In the genomic region with DNA sequence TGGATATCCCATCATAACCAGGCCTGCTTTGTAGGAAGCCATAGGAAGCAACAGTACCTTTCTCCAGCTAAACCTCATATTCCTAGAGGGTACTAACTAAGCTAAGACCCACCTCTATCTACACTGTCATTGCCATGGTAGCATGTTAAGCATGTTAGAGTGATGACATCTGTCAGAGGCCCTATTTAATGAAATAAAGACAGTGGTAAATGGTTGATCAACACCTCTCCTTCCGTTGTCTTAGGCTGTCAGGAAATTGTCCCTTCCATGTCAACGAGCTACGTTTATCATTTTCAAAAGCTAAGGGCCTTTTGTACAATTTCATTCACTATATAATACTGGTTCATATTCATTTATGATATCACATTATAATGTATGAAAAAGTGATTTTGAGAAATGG, we compare ENCODE assay signal across 19 cellular contexts.
A peak's percentile ranks its signal among the peaks of the same experiment; 100 is the strongest.
DNase-seq lines count a peak whose midpoint lies in the region; ATAC-seq and TF ChIP-seq lines count a peak whose summit lies in the region.
"Had no signal": no experiment of that assay in that cellular context is flagged by ENCODE, and none has a peak within 500 bp of the region (broad histone marks: within the 10 kb centered on the region; RNA-seq: fewer than 3 reads in every experiment).

No MANE protein-coding gene starts in this region.

- no peaks in the 10 kb centered on the region for H3K27me3 ChIP-seq in DND-41 (ENCODE audit: insufficient read depth, low read length, poor library complexity)
- H3K27me3 ChIP-seq: BLaER1 treated with 17β-estradiol and CSF1 and Interleukin-3, amounts not matched to agents 10 nM and 100 nM had no signal

- DNase-seq in NCI-H82 (lab: John Stamatoyannopoulos, UW): peak; percentile 52
- DNase-seq in NCI-H82 treated with DMSO at 0.1 percent for 48 hours (lab: John Stamatoyannopoulos, UW; ENCODE audit: unreplicated experiment): no peak
- DNase-seq in DND-41: no peak
- no peak for DNase-seq in glutamatergic neuron
- no peak for DNase-seq in COR-L47 (lab: John Stamatoyannopoulos, UW)
- DNase-seq: AML-193; CD4-positive, alpha-beta T cell; CD8-positive, alpha-beta T cell; DMS 273 treated with DMSO at 0.1 percent for 48 hours; DMS153; DMS53; DMS79; GF-D8 had no signal

- no peak overlapping the region for H3K4me2 ChIP-seq in DND-41 (ENCODE audit: insufficient read depth, low read length)
- H3K4me2 ChIP-seq: A549; BLaER1 treated with 17β-estradiol and CSF1 and Interleukin-3, amounts not matched to agents 10 nM and 100 nM had no signal

- H3K4me3 ChIP-seq in DND-41 (ENCODE audit: low read depth in 1 of 2, low read length in 2 of 2): no peak overlapping the region
- H3K4me3 ChIP-seq: A549; BLaER1 treated with 17β-estradiol and CSF1 and Interleukin-3, amounts not matched to agents 10 nM and 100 nM had no signal

- H3K36me3 Mint-ChIP-seq in glutamatergic neuron (ENCODE audit: unreplicated experiment): no peaks in the 10 kb centered on the region
- H3K36me3 Mint-ChIP-seq: CD8-positive, alpha-beta T cell had no signal

- H3K79me2 ChIP-seq in DND-41 (ENCODE audit: insufficient read depth, low read length): no peaks in the 10 kb centered on the region

- H3K4me1 Mint-ChIP-seq in glutamatergic neuron (ENCODE audit: low read depth, unreplicated experiment): peaks cover 11% of the 10 kb centered on the region
- H3K4me1 Mint-ChIP-seq: B cell had no signal

- H4K20me1 ChIP-seq in DND-41 (ENCODE audit: insufficient read depth, low read length): no peaks in the 10 kb centered on the region
- H4K20me1 ChIP-seq: BLaER1 treated with 17β-estradiol and CSF1 and Interleukin-3, amounts not matched to agents 10 nM and 100 nM had no signal

- H3K4me1 ChIP-seq in DND-41 (ENCODE audit: insufficient read depth, low read length): no peaks in the 10 kb centered on the region
- H3K4me1 ChIP-seq: A549; BLaER1 treated with 17β-estradiol and CSF1 and Interleukin-3, amounts not matched to agents 10 nM and 100 nM had no signal

- no peaks in the 10 kb centered on the region for H3K27me3 Mint-ChIP-seq in glutamatergic neuron (ENCODE audit: unreplicated experiment)
- H3K27me3 Mint-ChIP-seq: B cell had no signal

- no peaks in the 10 kb centered on the region for H3K9me3 Mint-ChIP-seq in glutamatergic neuron (ENCODE audit: unreplicated experiment)
- H3K9me3 Mint-ChIP-seq: CD4-positive, alpha-beta T cell; CD8-positive, alpha-beta T cell had no signal

- peak overlapping the region; percentile 19 for H3K27ac Mint-ChIP-seq in glutamatergic neuron (ENCODE audit: unreplicated experiment)
- H3K27ac Mint-ChIP-seq: B cell; CD4-positive, alpha-beta T cell; CD8-positive, alpha-beta T cell had no signal

- ATAC-seq in DND-41 (ENCODE audit: insufficient read depth, low read depth): no peak
- no peak for ATAC-seq in HG02798 (IDR thresholded peaks at IDR 0.05; ENCODE audit: poor library complexity, unreplicated experiment)
- ATAC-seq: A549; CD8-positive, alpha-beta T cell had no signal

- no peak overlapping the region for H3K9ac ChIP-seq in DND-41 (ENCODE audit: low read depth, low read length)
- H3K9ac ChIP-seq: BLaER1 treated with 17β-estradiol and CSF1 and Interleukin-3, amounts not matched to agents 10 nM and 100 nM had no signal

- H3K4me3 Mint-ChIP-seq in glutamatergic neuron (ENCODE audit: unreplicated experiment): no peak overlapping the region
- H3K4me3 Mint-ChIP-seq: B cell; CD4-positive, alpha-beta T cell; CD8-positive, alpha-beta T cell had no signal

- no peak overlapping the region for H3K27ac ChIP-seq in DND-41 (ENCODE audit: low read length)
- H3K27ac ChIP-seq: 22Rv1; A549; BLaER1 treated with 17β-estradiol and CSF1 and Interleukin-3, amounts not matched to agents 10 nM and 100 nM; C4-2B had no signal

- H3K9me3 ChIP-seq in DND-41 (ENCODE audit: insufficient read depth, low read length, severe bottlenecking): peaks cover under 1% of the 10 kb centered on the region
- H3K9me3 ChIP-seq: A549; BLaER1 treated with 17β-estradiol and CSF1 and Interleukin-3, amounts not matched to agents 10 nM and 100 nM had no signal

- H2AFZ ChIP-seq in DND-41 (ENCODE audit: low read depth, low read length): 0 out of 2 replicates have a peak overlapping the region, but pooled peaks have one; percentile 19

- no peaks in the 10 kb centered on the region for H3K36me3 ChIP-seq in DND-41 (ENCODE audit: insufficient read depth, low read length)
- H3K36me3 ChIP-seq: BLaER1 treated with 17β-estradiol and CSF1 and Interleukin-3, amounts not matched to agents 10 nM and 100 nM had no signal

- TF ChIP-seq CTCF in DND-41 (IDR thresholded peaks at IDR 0.05; ENCODE audit: borderline replicate concordance, extremely low read depth, low read length, poor library complexity, severe bottlenecking) (no peak), glutamatergic neuron (IDR thresholded peaks at IDR 0.05; ENCODE audit: partially characterized antibody, unreplicated experiment) (no peak)
